Comparison of ENCODE assay signal across 31 cellular contexts in genomic region chr2:142615876-142616275, GRCh38.
"Had no signal": no experiment of that assay in that cellular context is flagged by ENCODE, and none has a peak within 500 bp of the region (broad histone marks: within the 10 kb centered on the region; RNA-seq: fewer than 3 reads in every experiment).

No MANE protein-coding gene starts in this region.

- H3K4me1 Mint-ChIP-seq: naive thymus-derived CD8-positive, alpha-beta T cell; nephron progenitor cell; neural crest cell; stimulated activated memory B cell treated with anti-CD40 and anti-IgM and Interleukin-4, amounts not matched to agents 10 μg/mL and 1 μg/mL and 100 μg/mL, for 72 hours; stimulated activated naive CD8-positive, alpha-beta T cell treated with anti-CD3 and anti-CD28 coated beads, Interleukin-15, amount 100 ng/mL, for 72 hours had no signal

- H3K27ac Mint-ChIP-seq: naive thymus-derived CD8-positive, alpha-beta T cell; natural killer cell treated with Interleukin-12 subunit alpha and Interleukin-12 subunit beta and Interleukin-15 and Interleukin-18, amount 100 ng/mL, for 72 hours; nephron progenitor cell; progenitor cell of endocrine pancreas; stimulated activated memory B cell treated with anti-CD40 and anti-IgM and Interleukin-4, amounts not matched to agents 10 μg/mL and 1 μg/mL and 100 μg/mL, for 72 hours; stimulated activated naive CD8-positive, alpha-beta T cell treated with anti-CD3 and anti-CD28 coated beads, Interleukin-15, amount 100 ng/mL, for 72 hours; type B pancreatic cell had no signal

- H3K27ac ChIP-seq: neutrophil, pancreas, psoas muscle, skin epidermis, spleen, suprapubic skin, testis, tibial artery, transverse colon, upper lobe of right lung, uterus had no signal

- H3K36me3 ChIP-seq: neutrophil, pancreas, spleen, suprapubic skin, tibial artery, transverse colon, upper lobe of right lung, uterus had no signal

- ATAC-seq: naive thymus-derived CD8-positive, alpha-beta T cell; natural killer cell treated with Interleukin-12 subunit alpha and Interleukin-12 subunit beta and Interleukin-15 and Interleukin-18, amount 100 ng/mL, for 72 hours; pancreas; psoas muscle; right cardiac atrium; sciatic nerve; stimulated activated memory B cell treated with anti-CD40 and anti-IgM and Interleukin-4, amounts not matched to agents 10 μg/mL and 1 μg/mL and 100 μg/mL, for 72 hours; stimulated activated naive CD8-positive, alpha-beta T cell treated with anti-CD3 and anti-CD28 coated beads, Interleukin-15, amount 100 ng/mL, for 72 hours; stimulated activated naive CD8-positive, alpha-beta T cell treated with anti-CD3 and anti-CD28 coated beads, Interleukin-15, Interleukin-2, amounts not matched to agents 100 U/mL and 50 U/mL, for 24 hours; upper lobe of right lung had no signal

- FAIRE-seq: pancreas had no signal

- H3K27me3 Mint-ChIP-seq: natural killer cell treated with Interleukin-12 subunit alpha and Interleukin-12 subunit beta and Interleukin-15 and Interleukin-18, amount 100 ng/mL, for 72 hours; progenitor cell of endocrine pancreas; stimulated activated naive CD8-positive, alpha-beta T cell treated with anti-CD3 and anti-CD28 coated beads, Interleukin-15, amount 100 ng/mL, for 72 hours; type B pancreatic cell had no signal

- H3K27me3 ChIP-seq: neutrophil, pancreas, suprapubic skin, testis, tibial artery, transverse colon, upper lobe of right lung, uterus had no signal

- H3K4me2 ChIP-seq: smooth muscle cell had no signal

- H3K4me3 Mint-ChIP-seq: naive thymus-derived CD8-positive, alpha-beta T cell; natural killer cell treated with Interleukin-12 subunit alpha and Interleukin-12 subunit beta and Interleukin-15 and Interleukin-18, amount 100 ng/mL, for 72 hours; nephron progenitor cell; neural crest cell; stimulated activated memory B cell treated with anti-CD40 and anti-IgM and Interleukin-4, amounts not matched to agents 10 μg/mL and 1 μg/mL and 100 μg/mL, for 72 hours; stimulated activated naive CD8-positive, alpha-beta T cell treated with anti-CD3 and anti-CD28 coated beads, Interleukin-15, amount 100 ng/mL, for 72 hours; type B pancreatic cell had no signal

- H3K4me3 ChIP-seq: pancreas, psoas muscle, skin epidermis, smooth muscle cell, spleen, suprapubic skin, testis, tibial artery, transverse colon, upper lobe of right lung, uterus had no signal

- H3K4me1 ChIP-seq: pancreas, psoas muscle, spleen, suprapubic skin, testis, tibial artery, transverse colon, upper lobe of right lung, uterus had no signal

- DNase-seq: naive thymus-derived CD8-positive, alpha-beta T cell; nephron progenitor cell; nucleus accumbens; right cardiac atrium; spleen; stimulated activated CD4-positive, alpha-beta T cell treated with anti-CD3 and anti-CD28 coated beads, Interleukin-12 subunit alpha, Interleukin-12 subunit beta, amount 100 ng/mL, for 4 hours; stimulated activated CD4-positive, alpha-beta T cell treated with anti-CD3 and anti-CD28 coated beads, Interleukin-1b, Interleukin-23, amount 100 ng/mL, for 48 hours; stimulated activated CD4-positive, alpha-beta T cell treated with anti-CD3 and anti-CD28 coated beads, Interleukin-4, amount 100 ng/mL, for 1 hour; stimulated activated CD4-positive, alpha-beta T cell treated with anti-CD3 and anti-CD28 coated beads, Interleukin-4, amount 100 ng/mL, for 4 hours; stimulated activated CD8-positive, alpha-beta memory T cell treated with anti-CD3 and anti-CD28 coated beads, Interleukin-4, amount 100 ng/mL, for 48 hours; stimulated activated naive CD4-positive, alpha-beta T cell; stimulated activated naive CD8-positive, alpha-beta T cell treated with anti-CD3 and anti-CD28 coated beads, Interleukin-15, amount 100 ng/mL, for 72 hours; stimulated activated naive CD8-positive, alpha-beta T cell treated with anti-CD3 and anti-CD28 coated beads, Interleukin-15, Interleukin-2, amounts not matched to agents 100 U/mL and 50 U/mL, for 24 hours; substantia nigra; testis; tibial artery; transverse colon; upper lobe of right lung; uterus had no signal

- H3K9me3 ChIP-seq: neutrophil, pancreas, psoas muscle, spleen, suprapubic skin, testis, tibial artery, transverse colon, upper lobe of right lung, uterus had no signal

- H3K36me3 Mint-ChIP-seq: naive thymus-derived CD8-positive, alpha-beta T cell; natural killer cell treated with Interleukin-12 subunit alpha and Interleukin-12 subunit beta and Interleukin-15 and Interleukin-18, amount 100 ng/mL, for 72 hours; stimulated activated memory B cell treated with anti-CD40 and anti-IgM and Interleukin-4, amounts not matched to agents 10 μg/mL and 1 μg/mL and 100 μg/mL, for 72 hours; type B pancreatic cell had no signal

- H3K9me3 Mint-ChIP-seq: natural killer cell treated with Interleukin-12 subunit alpha and Interleukin-12 subunit beta and Interleukin-15 and Interleukin-18, amount 100 ng/mL, for 72 hours; neural crest cell; stimulated activated memory B cell treated with anti-CD40 and anti-IgM and Interleukin-4, amounts not matched to agents 10 μg/mL and 1 μg/mL and 100 μg/mL, for 72 hours; type B pancreatic cell had no signal
